ENCODE assay signal across 10 cellular contexts in the genomic region with DNA sequence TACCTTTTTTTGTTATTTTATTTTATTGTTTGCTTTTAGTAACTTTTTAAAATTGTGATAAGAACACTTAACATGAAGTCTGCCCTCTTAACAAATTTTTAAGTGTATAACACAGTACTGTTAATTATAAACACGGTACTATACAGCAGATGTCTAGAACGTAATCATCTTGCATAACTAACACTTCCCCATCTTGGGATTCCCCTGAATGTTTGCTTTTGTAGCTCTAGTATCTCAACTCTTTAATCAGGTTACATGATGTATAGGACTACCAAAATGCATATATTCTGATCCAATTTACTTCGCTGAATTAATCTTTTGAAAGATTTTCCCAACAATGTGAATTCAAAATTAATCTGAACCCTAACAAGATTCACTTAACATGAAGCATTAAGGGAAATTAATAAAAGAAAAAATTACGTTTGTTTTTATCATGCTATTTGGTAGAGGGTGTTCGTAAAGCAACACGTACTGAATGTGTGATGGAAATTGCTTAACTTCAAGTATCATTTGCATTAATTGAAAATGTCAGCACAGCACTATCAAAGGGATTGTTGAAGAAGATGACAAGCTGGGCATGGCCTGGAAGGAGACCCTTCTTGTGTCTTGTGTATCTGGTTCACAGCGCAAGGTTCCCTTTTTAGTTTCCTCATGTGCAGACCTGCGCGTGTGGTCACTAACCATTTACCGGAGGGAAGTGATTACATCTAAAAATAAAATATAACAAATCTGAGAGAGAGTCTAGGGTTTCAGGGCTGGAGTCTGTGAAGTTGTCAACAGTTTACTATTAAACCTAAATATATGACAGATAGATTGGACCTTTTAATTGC.
DNase-seq lines count a peak whose midpoint lies in the region; ATAC-seq and TF ChIP-seq lines count a peak whose summit lies in the region.
"Had no signal": no experiment of that assay in that cellular context is flagged by ENCODE, and none has a peak within 500 bp of the region (broad histone marks: within the 10 kb centered on the region; RNA-seq: fewer than 3 reads in every experiment).

No MANE protein-coding gene starts in this region.

- H3K4me2 ChIP-seq in BLaER1 treated with 17β-estradiol and CSF1 and Interleukin-3, amounts not matched to agents 10 nM and 100 nM: peak overlapping the region in 9 of 11 experiments; percentile 9 to 54 (median 34); a peak in 15 of 22 replicates
- peak overlapping the region; percentile 9; the same call in 1 of the 2 replicates for H3K4me2 ChIP-seq in KMS-11

- DNase-seq in putamen (ENCODE audit: low spot score) (no peak), pons (ENCODE audit: low spot score) (no peak), HCEC 1CT (no peak), NCI-H1694 treated with DMSO at 0.1 percent for 48 hours (lab: John Stamatoyannopoulos, UW) (no peak)
- DNase-seq: kidney glomerular epithelial cell; stimulated activated naive CD4-positive, alpha-beta T cell had no signal

- H3K4me3 ChIP-seq in BLaER1 treated with 17β-estradiol and CSF1 and Interleukin-3, amounts not matched to agents 10 nM and 100 nM: no peak overlapping the region
- no peak overlapping the region for H3K4me3 ChIP-seq in KMS-11 (IDR thresholded peaks at IDR 0.05; ENCODE audit: insufficient read depth, low read depth, low read length)

- no peaks in the 10 kb centered on the region for H3K27me3 ChIP-seq in BLaER1 treated with 17β-estradiol and CSF1 and Interleukin-3, amounts not matched to agents 10 nM and 100 nM
- no peaks in the 10 kb centered on the region for H3K27me3 ChIP-seq in KMS-11 (ENCODE audit: insufficient read depth, low read depth)

- no peaks in the 10 kb centered on the region for H3K36me3 ChIP-seq in BLaER1 treated with 17β-estradiol and CSF1 and Interleukin-3, amounts not matched to agents 10 nM and 100 nM
- no peaks in the 10 kb centered on the region for H3K36me3 ChIP-seq in KMS-11 (ENCODE audit: insufficient read depth)

- TF ChIP-seq CTCF in KMS-11 (conservative IDR thresholded peaks at IDR 0.05; ENCODE audit: low read depth, low read length): no peak

- peak; percentile 41 for TF ChIP-seq POLR2A in GM19099 (IDR thresholded peaks at IDR 0.05; ENCODE audit: extremely low read depth, insufficient read length, low read depth)

- H3K9ac ChIP-seq in BLaER1 treated with 17β-estradiol and CSF1 and Interleukin-3, amounts not matched to agents 10 nM and 100 nM: no peak overlapping the region
- no peak overlapping the region for H3K9ac ChIP-seq in KMS-11

- peaks cover 0 to 16% (median 9%) of the 10 kb centered on the region in 10 experiments; a peak in 13 of 20 replicates for H3K4me1 ChIP-seq in BLaER1 treated with 17β-estradiol and CSF1 and Interleukin-3, amounts not matched to agents 10 nM and 100 nM
- H3K4me1 ChIP-seq in KMS-11 (ENCODE audit: low read depth, poor library complexity, severe bottlenecking): peaks cover under 1% of the 10 kb centered on the region

- H2AFZ ChIP-seq in KMS-11 (ENCODE audit: low read depth): no peak overlapping the region

- peak overlapping the region in 1 of 11 experiments; percentile 26; a peak in 1 of 22 replicates for H3K27ac ChIP-seq in BLaER1 treated with 17β-estradiol and CSF1 and Interleukin-3, amounts not matched to agents 10 nM and 100 nM
- 0 out of 2 replicates have a peak overlapping the region, but pooled peaks have one; percentile 15 for H3K27ac ChIP-seq in KMS-11

- ATAC-seq in HG02852 (IDR thresholded peaks at IDR 0.05; ENCODE audit: unreplicated experiment): peak; percentile 83

- no peaks in the 10 kb centered on the region for H3K79me2 ChIP-seq in KMS-11 (ENCODE audit: insufficient read depth, low read depth)

- H3K9me3 ChIP-seq in BLaER1 treated with 17β-estradiol and CSF1 and Interleukin-3, amounts not matched to agents 10 nM and 100 nM (replicated peaks in 1 of 11): no peaks in the 10 kb centered on the region

- H4K20me1 ChIP-seq in BLaER1 treated with 17β-estradiol and CSF1 and Interleukin-3, amounts not matched to agents 10 nM and 100 nM: no peaks in the 10 kb centered on the region
- H4K20me1 ChIP-seq in KMS-11 (ENCODE audit: insufficient read depth): no peaks in the 10 kb centered on the region
